Comparison of ENCODE assay signal across 10 cellular contexts in genomic region chr19:46610851-46611770, GRCh38. TPM values are rescaled to one million over a fixed set of nuclear protein-coding genes. Genes with fewer than 3 reads are reported as not detected.
DNase-seq lines count a peak whose midpoint lies in the region; ATAC-seq and TF ChIP-seq lines count a peak whose summit lies in the region.
"Had no signal": no experiment of that assay in that cellular context is flagged by ENCODE, and none has a peak within 500 bp of the region (broad histone marks: within the 10 kb centered on the region; RNA-seq: fewer than 3 reads in every experiment).

No MANE protein-coding gene starts in this region.

- 52 to 68% (median 56%) methylated on average over 17 of the region's 17 CpGs for WGBS in spleen, 5 donors

- no peak for ATAC-seq in GM21423 (IDR thresholded peaks at IDR 0.05; ENCODE audit: unreplicated experiment)
- ATAC-seq: left lung had no signal

- H3K27ac ChIP-seq in spleen: peak overlapping the region in 6 of 8 donors; percentile 8 to 70 (median 51)
- H3K27ac ChIP-seq: left lung had no signal

- H3K9me3 ChIP-seq in spleen: no peaks in the 10 kb centered on the region
- H3K9me3 ChIP-seq: left lung had no signal

- H3K4me1 ChIP-seq in spleen: peaks cover 20 to 78% (median 33%) of the 10 kb centered on the region in 6 donors

- DNase-seq in NOMO-1 treated with DMSO at 0.1 percent for 48 hours (lab: John Stamatoyannopoulos, UW; ENCODE audit: unreplicated experiment) (peak; percentile 28), NOMO-1 treated with dmso at 0.1 percent for 144 hours (lab: John Stamatoyannopoulos, UW; ENCODE audit: unreplicated experiment) (no peak), SW480 (ENCODE audit: low spot score) (peak; percentile 57), fibroblast of gingiva (ENCODE audit: low read depth) (peak; percentile 77), spleen (peak; percentile 69), G401 (ENCODE audit: low spot score) (no peak), NCI-H69 (lab: John Stamatoyannopoulos, UW) (no peak)

- no peak for TF ChIP-seq POLR2A in spleen (IDR thresholded peaks at IDR 0.05)

- intact Hi-C loops in spleen (cut with DNase I; ENCODE audit: low total_unique reads): loop anchor here (5.0 kb wide), 1 partner anchor 51 kb away; the partner anchor contains the start of gene DACT3

- in situ Hi-C loops in G401 (cut with HindIII; ENCODE audit: low sequenced_read_pairs): no loop called here

- peaks cover 4 to 49% (median 41%) of the 10 kb centered on the region in 6 donors for H3K36me3 ChIP-seq in spleen

- no peak overlapping the region for H3K4me3 ChIP-seq in spleen
- H3K4me3 ChIP-seq: left lung had no signal

- no peak for TF ChIP-seq CTCF in spleen (IDR thresholded peaks at IDR 0.05 in 8 of 11, conservative IDR thresholded peaks at IDR 0.05 in 3 of 11)

- H3K27me3 ChIP-seq in spleen (replicated peaks in 1 of 7): no peaks in the 10 kb centered on the region
- H3K27me3 ChIP-seq: left lung had no signal

RNA-seq across cellular contexts. Expression of gene CALM3, which starts 10.0 kb away (rescaled TPM):
- 100 to 1,000 TPM; 121 to 197 (median 143) TPM for total RNA-seq in spleen
- polyA plus RNA-seq in spleen: 100 to 1,000 TPM in 2 of 3 donors, 10 to 100 TPM in 1; 78.1 to 167 (median 111) TPM
- 109 and 147 TPM in 2 replicates for total RNA-seq in G401 (2014; rRNA removed; shearing (Covaris generic))

RNA-seq across cellular contexts. Expression of gene PTGIR, which starts 13.8 kb away (rescaled TPM):
- total RNA-seq in spleen: 10 to 100 TPM in 3 of 7 donors, 1 to 10 TPM in 4; 5.4 to 18.6 (median 8.6) TPM
- 1 to 10 TPM; 5.7 to 9.1 (median 5.9) TPM for polyA plus RNA-seq in spleen
- total RNA-seq in G401 (2014; rRNA removed; shearing (Covaris generic)): 1.7 and 16.2 TPM in 2 replicates
- total RNA-seq: NCI-H460 had no signal

RNA-seq across cellular contexts. Expression of gene GNG8, which starts 24.9 kb away (rescaled TPM):
- not detected for total RNA-seq in spleen
- not detected for polyA plus RNA-seq in spleen
- not detected in 2 replicates for total RNA-seq in G401 (2014; rRNA removed; shearing (Covaris generic))
- total RNA-seq: left lung, NCI-H460 had no signal

RNA-seq across cellular contexts. Expression of gene DACT3, which starts 49.9 kb away (rescaled TPM):
- total RNA-seq in spleen: 10 to 100 TPM in 1 of 7 donors, 1 to 10 TPM in 6; 4.9 to 10.4 (median 6.1) TPM
- polyA plus RNA-seq in spleen: 1 to 10 TPM; 1.6 to 4.1 (median 3.2) TPM
- total RNA-seq in G401 (2014; rRNA removed; shearing (Covaris generic)): 12.0 and 16.3 TPM in 2 replicates
- total RNA-seq: NCI-H460 had no signal

Comparison
In these comparisons a context has a peak if more than half of its experiments do, and no peak if none do; other contexts are left out.
1. DNase-seq: peak in NOMO-1 treated with DMSO at 0.1 percent for 48 hours (single experiment), SW480 (single experiment), fibroblast of gingiva (single experiment) and spleen (single experiment); none in NOMO-1 treated with dmso at 0.1 percent for 144 hours (single experiment), G401 (single experiment) and NCI-H69 (single experiment).